In genomic region chr16:21680714-21681113, GRCh38 we compare ENCODE assay signal across 4 cellular contexts.
A peak's percentile ranks its signal among the peaks of the same experiment; 100 is the strongest.
TF ChIP-seq lines count a peak whose summit lies in the region.
"Not testable (repeated sequence)": the region's sequence is repeated elsewhere in the genome, so short reads cannot be mapped to it uniquely, and the experiment has no call there.

No MANE protein-coding gene starts in this region.

TF ChIP-seq in A549, 52 proteins besides CTCF, POLR2A, EP300 and RAD21:
- TF ChIP-seq CEBPB (IDR thresholded peaks at IDR 0.05), result peak; percentile 7 to 24; a peak in 1 of 4 replicates

TF ChIP-seq in IMR-90, 13 proteins besides CTCF, POLR2A, EP300 and RAD21:
- TF ChIP-seq CEBPB (IDR thresholded peaks at IDR 0.05; ENCODE audit: low read depth, low read length), result peak; percentile 20; the same call in 1 of the 2 replicates

TF ChIP-seq in K562, 482 proteins besides CTCF, POLR2A, EP300 and RAD21:
- not testable (repeated sequence) for TF ChIP-seq CEBPG (CRISPR knock-in tag; IDR thresholded peaks at IDR 0.05)
- TF ChIP-seq CEBPG (tag; conservative IDR thresholded peaks at IDR 0.05 in 1 of 2, IDR thresholded peaks at IDR 0.05 in 1 of 2) (0 out of 4 replicates have a peak, but pooled peaks of 1 of the 2 experiments have one; percentile 20), CEBPB (tag; IDR thresholded peaks at IDR 0.05) (0 out of 2 replicates have a peak, but pooled peaks have one; percentile 46)

TF ChIP-seq in HepG2, 621 proteins besides CTCF, POLR2A, EP300 and RAD21:
- peak; percentile 67; the same call in 1 of the 2 replicates for TF ChIP-seq CEBPB (IDR thresholded peaks at IDR 0.05; ENCODE audit: borderline replicate concordance, low read depth, low read length)
